26 cellular contexts compared by ENCODE assay signal in genomic region chr2:64122358-64122757, GRCh38. TPM values are rescaled to one million over a fixed set of nuclear protein-coding genes. Genes with fewer than 3 reads are reported as not detected.
DNase-seq lines count a peak whose midpoint lies in the region; ATAC-seq and TF ChIP-seq lines count a peak whose summit lies in the region.
"Had no signal": no experiment of that assay in that cellular context is flagged by ENCODE, and none has a peak within 500 bp of the region (broad histone marks: within the 10 kb centered on the region; RNA-seq: fewer than 3 reads in every experiment).

No MANE protein-coding gene starts in this region.

- H3K4me1 Mint-ChIP-seq in activated CD4-positive, alpha-beta T cell treated with anti-CD3 and anti-CD28 coated beads, Interleukin-2, amount 10 ng/mL, durations not matched to agents 24 days and 14 days, result peaks cover 22% of the 10 kb centered on the region
- H3K4me1 Mint-ChIP-seq in WTC11 (peaks cover 35% of the 10 kb centered on the region), mesothelial cell of epicardium (peaks cover 33% of the 10 kb centered on the region), type B pancreatic cell (ENCODE audit: unreplicated experiment) (peaks cover 15% of the 10 kb centered on the region)
- H3K4me1 Mint-ChIP-seq: neural progenitor cell had no signal

- POLR2A ChIA-PET in WTC11 (lab: Charles Lee), result interaction anchor here (0.6 kb wide), 3 partner anchors 28 to 288 kb away, joined by 4 to 6 read pairs (median 6); no protein-coding TSS in a partner anchor

- CTCF ChIA-PET in WTC11 (lab: Charles Lee), result interaction anchor here (0.6 kb wide), 1 partner anchor 53 kb away, joined by 5 read pairs; no protein-coding TSS in a partner anchor

- H3K27me3 Mint-ChIP-seq in activated CD4-positive, alpha-beta T cell treated with anti-CD3 and anti-CD28 coated beads, Interleukin-2, amount 10 ng/mL, durations not matched to agents 24 days and 14 days, result no peaks in the 10 kb centered on the region
- H3K27me3 Mint-ChIP-seq in WTC11 (ENCODE audit: low read depth) (no peaks in the 10 kb centered on the region), mesothelial cell of epicardium (ENCODE audit: low read depth) (no peaks in the 10 kb centered on the region), type B pancreatic cell (no peaks in the 10 kb centered on the region)
- H3K27me3 Mint-ChIP-seq: T-cell had no signal

- intact Hi-C loops in activated CD4-positive, alpha-beta T cell treated with anti-CD3 and anti-CD28 coated beads, Interleukin-2, amount 10 ng/mL, durations not matched to agents 24 days and 14 days (cut with micrococcal nuclease), result no loop called here

- ATAC-seq in WTC11 (no peak), GM19328 (IDR thresholded peaks at IDR 0.05; ENCODE audit: unreplicated experiment) (no peak)
- ATAC-seq: left cardiac atrium, T-cell had no signal

- DNase-seq in activated CD4-positive, alpha-beta T cell treated with anti-CD3 and anti-CD28 coated beads, Interleukin-2, amount 10 ng/mL, durations not matched to agents 24 days and 14 days, result no peak
- no peak for DNase-seq in activated CD4-positive, alpha-beta T cell treated with anti-CD3 and anti-CD28 coated beads for 48 hours
- DNase-seq in WTC11 (ENCODE audit: low spot score) (no peak), mesothelial cell of epicardium (ENCODE audit: low spot score in 2 of 2, unreplicated experiment in 2 of 2) (no peak), type B pancreatic cell (ENCODE audit: extremely low spot score, unreplicated experiment) (no peak), DMS 273 (lab: John Stamatoyannopoulos, UW; ENCODE audit: unreplicated experiment) (no peak)
- no peak for DNase-seq in stimulated activated CD4-positive, alpha-beta T cell treated with anti-CD3 and anti-CD28 coated beads, Interleukin-4, amount 100 ng/mL, for 24 hours
- DNase-seq: 8988T; activated CD4-positive, alpha-beta T cell treated with anti-CD3 and anti-CD28 coated beads, Interleukin-2, amount 50 U/mL, for 1 hour; activated CD8-positive, alpha-beta memory T cell treated with anti-CD3 and anti-CD28 coated beads, Interleukin-2, amount 50 U/mL, for 48 hours; activated effector memory CD4-positive, alpha-beta T cell treated with Interleukin-2 at 50 U/mL for 16 hours; adrenal gland; endodermal cell; left cardiac atrium; midbrain; NCI-H1092 treated with DMSO at 0.1 percent for 48 hours; NCI-H2081; NCI-H345; NCI-H774; OCI-M1; SIG-M5; stimulated activated CD4-positive, alpha-beta T cell treated with anti-CD3 and anti-CD28 coated beads, Interleukin-2, amount 100 ng/mL, for 24 hours; stimulated activated naive CD4-positive, alpha-beta T cell; T-cell had no signal

- H3K4me3 Mint-ChIP-seq in activated CD4-positive, alpha-beta T cell treated with anti-CD3 and anti-CD28 coated beads, Interleukin-2, amount 10 ng/mL, durations not matched to agents 24 days and 14 days, result no peak overlapping the region
- H3K4me3 Mint-ChIP-seq in WTC11, result no peak overlapping the region
- no peak overlapping the region for H3K4me3 Mint-ChIP-seq in mesothelial cell of epicardium
- no peak overlapping the region for H3K4me3 Mint-ChIP-seq in type B pancreatic cell
- H3K4me3 Mint-ChIP-seq: endodermal cell, neural progenitor cell, T-cell had no signal

- peak overlapping the region; percentile 29 for H3K27ac Mint-ChIP-seq in activated CD4-positive, alpha-beta T cell treated with anti-CD3 and anti-CD28 coated beads, Interleukin-2, amount 10 ng/mL, durations not matched to agents 24 days and 14 days
- H3K27ac Mint-ChIP-seq in WTC11 (peak overlapping the region; percentile 80), mesothelial cell of epicardium (peak overlapping the region; percentile 32), type B pancreatic cell (peak overlapping the region; percentile 19)
- H3K27ac Mint-ChIP-seq: endodermal cell, neural progenitor cell had no signal

- TF ChIP-seq CTCF in WTC11 (IDR thresholded peaks at IDR 0.05), result no peak
- no peak for TF ChIP-seq CTCF in mesothelial cell of epicardium (IDR thresholded peaks at IDR 0.05; ENCODE audit: unreplicated experiment)
- no peak for TF ChIP-seq CTCF in type B pancreatic cell (conservative IDR thresholded peaks at IDR 0.05)

- peaks cover 31% of the 10 kb centered on the region for H3K36me3 Mint-ChIP-seq in activated CD4-positive, alpha-beta T cell treated with anti-CD3 and anti-CD28 coated beads, Interleukin-2, amount 10 ng/mL, durations not matched to agents 24 days and 14 days (ENCODE audit: low read depth)
- peaks cover 13% of the 10 kb centered on the region for H3K36me3 Mint-ChIP-seq in WTC11
- H3K36me3 Mint-ChIP-seq in mesothelial cell of epicardium, result peaks cover 13% of the 10 kb centered on the region
- peaks cover 19% of the 10 kb centered on the region for H3K36me3 Mint-ChIP-seq in type B pancreatic cell

- no peaks in the 10 kb centered on the region for H3K9me3 Mint-ChIP-seq in activated CD4-positive, alpha-beta T cell treated with anti-CD3 and anti-CD28 coated beads, Interleukin-2, amount 10 ng/mL, durations not matched to agents 24 days and 14 days
- H3K9me3 Mint-ChIP-seq in WTC11 (peaks cover 12% of the 10 kb centered on the region), mesothelial cell of epicardium (peaks cover 11% of the 10 kb centered on the region), type B pancreatic cell (peaks cover 5% of the 10 kb centered on the region)
- H3K9me3 Mint-ChIP-seq: endodermal cell, T-cell had no signal

TF ChIP-seq in WTC11, 78 proteins besides CTCF, POLR2A, EP300 and RAD21 (continues in another document):
- TF ChIP-seq ZNF396 (CRISPR knock-in tag; IDR thresholded peaks at IDR 0.05; ENCODE audit: borderline replicate concordance) (no peak), NR2C2 (CRISPR knock-in tag; IDR thresholded peaks at IDR 0.05) (no peak), KAT7 (CRISPR knock-in tag; IDR thresholded peaks at IDR 0.05; ENCODE audit: borderline replicate concordance) (no peak), IRF1 (CRISPR knock-in tag; IDR thresholded peaks at IDR 0.05) (no peak), JUN (CRISPR knock-in tag; IDR thresholded peaks at IDR 0.05) (no peak), ZNF121 (CRISPR knock-in tag; IDR thresholded peaks at IDR 0.05) (no peak), ZNF232 (CRISPR knock-in tag; IDR thresholded peaks at IDR 0.05) (no peak), HMGXB4 (CRISPR knock-in tag; IDR thresholded peaks at IDR 0.05) (no peak), GABPB1 (CRISPR knock-in tag; IDR thresholded peaks at IDR 0.05) (no peak)
- TF ChIP-seq, protein P1, sequence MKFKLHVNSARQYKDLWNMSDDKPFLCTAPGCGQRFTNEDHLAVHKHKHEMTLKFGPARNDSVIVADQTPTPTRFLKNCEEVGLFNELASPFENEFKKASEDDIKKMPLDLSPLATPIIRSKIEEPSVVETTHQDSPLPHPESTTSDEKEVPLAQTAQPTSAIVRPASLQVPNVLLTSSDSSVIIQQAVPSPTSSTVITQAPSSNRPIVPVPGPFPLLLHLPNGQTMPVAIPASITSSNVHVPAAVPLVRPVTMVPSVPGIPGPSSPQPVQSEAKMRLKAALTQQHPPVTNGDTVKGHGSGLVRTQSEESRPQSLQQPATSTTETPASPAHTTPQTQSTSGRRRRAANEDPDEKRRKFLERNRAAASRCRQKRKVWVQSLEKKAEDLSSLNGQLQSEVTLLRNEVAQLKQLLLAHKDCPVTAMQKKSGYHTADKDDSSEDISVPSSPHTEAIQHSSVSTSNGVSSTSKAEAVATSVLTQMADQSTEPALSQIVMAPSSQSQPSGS (CRISPR knock-in tag; IDR thresholded peaks at IDR 0.05; ENCODE audit: borderline replicate concordance, low read depth), result no peak
- TF ChIP-seq, protein P2, sequence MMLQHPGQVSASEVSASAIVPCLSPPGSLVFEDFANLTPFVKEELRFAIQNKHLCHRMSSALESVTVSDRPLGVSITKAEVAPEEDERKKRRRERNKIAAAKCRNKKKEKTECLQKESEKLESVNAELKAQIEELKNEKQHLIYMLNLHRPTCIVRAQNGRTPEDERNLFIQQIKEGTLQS (CRISPR knock-in tag; conservative IDR thresholded peaks at IDR 0.05), result no peak
- TF ChIP-seq, protein P3, sequence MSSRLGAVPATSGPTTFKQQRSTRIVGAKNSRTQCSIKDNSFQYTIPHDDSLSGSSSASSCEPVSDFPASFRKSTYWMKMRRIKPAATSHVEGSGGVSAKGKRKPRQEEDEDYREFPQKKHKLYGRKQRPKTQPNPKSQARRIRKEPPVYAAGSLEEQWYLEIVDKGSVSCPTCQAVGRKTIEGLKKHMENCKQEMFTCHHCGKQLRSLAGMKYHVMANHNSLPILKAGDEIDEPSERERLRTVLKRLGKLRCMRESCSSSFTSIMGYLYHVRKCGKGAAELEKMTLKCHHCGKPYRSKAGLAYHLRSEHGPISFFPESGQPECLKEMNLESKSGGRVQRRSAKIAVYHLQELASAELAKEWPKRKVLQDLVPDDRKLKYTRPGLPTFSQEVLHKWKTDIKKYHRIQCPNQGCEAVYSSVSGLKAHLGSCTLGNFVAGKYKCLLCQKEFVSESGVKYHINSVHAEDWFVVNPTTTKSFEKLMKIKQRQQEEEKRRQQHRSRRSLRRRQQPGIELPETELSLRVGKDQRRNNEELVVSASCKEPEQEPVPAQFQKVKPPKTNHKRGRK (CRISPR knock-in tag; IDR thresholded peaks at IDR 0.05; ENCODE audit: borderline replicate concordance), result no peak

RNA-seq across cellular contexts. Expression of gene PELI1, which starts 21.9 kb away (rescaled TPM):
- total RNA-seq in activated CD4-positive, alpha-beta T cell treated with anti-CD3 and anti-CD28 coated beads, Interleukin-2, amount 10 ng/mL, durations not matched to agents 24 days and 14 days, result 31.9 and 33.8 TPM in 2 replicates
- total RNA-seq in WTC11 (2021) (43.0 to 53.5 TPM (median 47.3 TPM) in 3 replicates), mesothelial cell of epicardium (124 to 134 TPM (median 129 TPM) in 3 replicates), type B pancreatic cell (ENCODE audit: low replicate concordance) (57.5 and 58.2 TPM in 2 replicates)

Comparison
In these comparisons a context has a peak if more than half of its experiments do, and no peak if none do; other contexts are left out.
1. H3K27ac Mint-ChIP-seq: peak in every context shown above with its lines; median percentile 80 in WTC11; 32 in mesothelial cell of epicardium; 29 in activated CD4-positive, alpha-beta T cell treated with anti-CD3 and anti-CD28 coated beads, Interleukin-2, amount 10 ng/mL, durations not matched to agents 24 days and 14 days; 19 in type B pancreatic cell.